ENCODE assay signal across 11 cellular contexts in genomic region chr2:127577973-127578372, GRCh38. TPM values are rescaled to one million over a fixed set of nuclear protein-coding genes. Genes with fewer than 3 reads are reported as not detected.
DNase-seq lines count a peak whose midpoint lies in the region; ATAC-seq, FAIRE-seq and TF ChIP-seq lines count a peak whose summit lies in the region.
"Had no signal": no experiment of that assay in that cellular context is flagged by ENCODE, and none has a peak within 500 bp of the region (broad histone marks: within the 10 kb centered on the region; RNA-seq: fewer than 3 reads in every experiment).

No MANE protein-coding gene starts in this region.

- H3K4me1 ChIP-seq in kidney (ENCODE audit: control insufficient read depth in 1 of 2, insufficient read depth in 1 of 2, low read depth in 1 of 2, low read length in 2 of 2) (no peaks in the 10 kb centered on the region), upper lobe of left lung (peaks cover 0 to 5% (median 2%) of the 10 kb centered on the region in 4 donors)
- H3K4me1 ChIP-seq: uterus had no signal

- no peak for TF ChIP-seq EP300 in upper lobe of left lung (IDR thresholded peaks at IDR 0.05)

- ATAC-seq in HG03135 (IDR thresholded peaks at IDR 0.05; ENCODE audit: unreplicated experiment) (peak; percentile 49), upper lobe of left lung (ENCODE audit: low FRiP score in 2 of 2) (no peak), GM21381 (IDR thresholded peaks at IDR 0.05; ENCODE audit: unreplicated experiment) (no peak)

- H3K9me3 ChIP-seq in kidney (ENCODE audit: control insufficient read depth in 1 of 2, low read length in 2 of 2), result no peaks in the 10 kb centered on the region
- no peaks in the 10 kb centered on the region for H3K9me3 ChIP-seq in upper lobe of left lung
- H3K9me3 ChIP-seq: uterus had no signal

- TF ChIP-seq POLR2A in GM12892 (IDR thresholded peaks at IDR 0.05; ENCODE audit: low read depth, low read length) (no peak), upper lobe of left lung (IDR thresholded peaks at IDR 0.05) (no peak)

- no peak overlapping the region for H3K9ac ChIP-seq in kidney (ENCODE audit: low read length in 2 of 2)

- TF ChIP-seq CTCF in kidney (IDR thresholded peaks at IDR 0.05; ENCODE audit: borderline replicate concordance, extremely low read depth, insufficient read depth), result no peak
- no peak for TF ChIP-seq CTCF in upper lobe of left lung (IDR thresholded peaks at IDR 0.05)

- no peak overlapping the region for H3K4me3 ChIP-seq in kidney (ENCODE audit: low read length in 2 of 2)
- H3K4me3 ChIP-seq in upper lobe of left lung, result no peak overlapping the region
- H3K4me3 ChIP-seq: uterus had no signal

- DNase-seq in GM12892 (ENCODE audit: insufficient read length) (no peak), GM19239 (ENCODE audit: insufficient read length, low spot score) (peak; percentile 51), kidney (peak; percentile 27), medulla oblongata (ENCODE audit: extremely low spot score) (no peak), upper lobe of left lung (no peak)
- DNase-seq: glutamatergic neuron, uterus had no signal

- H3K27me3 ChIP-seq in upper lobe of left lung, result no peaks in the 10 kb centered on the region
- H3K27me3 ChIP-seq: uterus had no signal

- peaks cover 0 to 5% of the 10 kb centered on the region in 2 donors for H3K36me3 ChIP-seq in kidney (ENCODE audit: control insufficient read depth in 1 of 2, insufficient read depth in 2 of 2, low read length in 2 of 2)
- H3K36me3 ChIP-seq in upper lobe of left lung, result no peaks in the 10 kb centered on the region
- H3K36me3 ChIP-seq: uterus had no signal

- intact Hi-C loops in kidney (cut with DNase I), result no loop called here

- WGBS in upper lobe of left lung, 2 donors, result 85 to 96% methylated on average over 4 to 11 of the region's 11 CpGs

- H3K27ac ChIP-seq in kidney (ENCODE audit: low read depth in 2 of 2, low read length in 2 of 2), result no peak overlapping the region
- H3K27ac ChIP-seq in upper lobe of left lung, result no peak overlapping the region
- H3K27ac ChIP-seq: uterus had no signal

- FAIRE-seq in GM12892 (lab: Jason Lieb, UNC) (peak; percentile 75), GM19239 (lab: Jason Lieb, UNC) (peak; percentile 68), kidney (lab: Jason Lieb, UNC) (no peak)

RNA-seq across cellular contexts. Expression of gene MYO7B, which starts 42.5 kb away (rescaled TPM):
- 1.2 TPM for polyA plus RNA-seq in GM12892 (2012; ENCODE audit: missing spikeins)
- total RNA-seq in kidney (11.0 TPM), upper lobe of left lung (1 to 10 TPM; 1.2 to 6.1 (median 3.1) TPM)
- polyA plus RNA-seq in kidney (ENCODE audit: insufficient read depth, low read depth, low replicate concordance), result 22.2 TPM
- total RNA-seq: MCF 10A, SK-MEL-5 had no signal

RNA-seq across cellular contexts. Expression of gene IWS1, which starts 51.7 kb away (rescaled TPM):
- polyA plus RNA-seq in GM12892 (2012; ENCODE audit: missing spikeins), result 42.4 TPM
- total RNA-seq in kidney, result 35.8 TPM
- polyA plus RNA-seq in kidney (ENCODE audit: insufficient read depth, low read depth, low replicate concordance), result 29.8 TPM
- 100 to 1,000 TPM in 1 of 6 donors, 10 to 100 TPM in 5; 29.5 to 128 (median 58.6) TPM for total RNA-seq in upper lobe of left lung

Comparison
In these comparisons a context has a peak if more than half of its experiments do, and no peak if none do; other contexts are left out.
1. DNase-seq: peak in GM19239 (single experiment) and kidney (single experiment); none in GM12892 (single experiment), medulla oblongata (single experiment) and upper lobe of left lung (0 of 2).